ENCODE assay signal across 15 cellular contexts in the genomic region with DNA sequence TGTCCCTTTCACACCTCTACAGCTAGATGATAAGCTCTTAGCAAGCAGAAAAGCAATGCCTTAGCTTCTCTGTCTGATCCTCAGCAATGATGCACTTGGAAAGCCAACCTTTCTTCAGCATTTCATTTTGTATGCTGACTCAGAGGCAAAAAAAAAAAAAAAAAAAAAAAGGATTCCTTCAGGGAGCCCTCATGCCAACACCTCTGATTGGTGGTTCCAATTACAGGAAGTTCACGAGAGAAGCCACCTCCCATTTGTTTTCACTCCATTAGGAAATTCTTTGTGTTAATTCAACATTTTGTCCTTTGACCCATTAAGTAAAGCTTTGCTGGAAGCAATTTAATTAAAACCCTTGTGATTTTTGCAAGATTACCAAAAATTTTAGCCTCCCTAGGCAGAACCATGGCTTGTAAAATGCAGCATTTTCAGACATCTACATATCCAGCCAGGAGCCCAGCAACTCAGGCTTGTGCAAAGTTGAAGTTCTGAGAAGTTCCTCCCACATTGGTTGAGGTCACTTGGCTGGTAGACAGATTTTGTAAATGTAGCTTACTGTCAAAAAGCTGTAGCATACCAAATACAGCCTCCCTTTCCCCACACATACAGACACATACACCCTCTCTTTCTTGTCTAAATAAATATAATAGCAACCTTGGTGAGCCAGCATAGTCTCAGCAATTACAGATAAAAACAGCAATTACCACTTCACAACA. TPM values are rescaled to one million over a fixed set of nuclear protein-coding genes. Genes with fewer than 3 reads are reported as not detected.
DNase-seq lines count a peak whose midpoint lies in the region; ATAC-seq and TF ChIP-seq lines count a peak whose summit lies in the region.
"Had no signal": no experiment of that assay in that cellular context is flagged by ENCODE, and none has a peak within 500 bp of the region (broad histone marks: within the 10 kb centered on the region; RNA-seq: fewer than 3 reads in every experiment).

No MANE protein-coding gene starts in this region.

- no peaks in the 10 kb centered on the region for H3K27me3 ChIP-seq in ascending aorta

- CTCF ChIA-PET in activated CD8-positive, alpha-beta memory T cell treated with anti-CD3 and anti-CD28 coated beads, Interleukin-2, amount 10 ng/mL, durations not matched to agents 7 days and 5 days (lab: Charles Lee), result interaction anchor here (0.7 kb wide), 1 partner anchor 101 kb away, joined by 5 read pairs; no protein-coding TSS in a partner anchor

- H3K9me3 Mint-ChIP-seq in nephron, result no peaks in the 10 kb centered on the region
- H3K9me3 Mint-ChIP-seq in activated CD8-positive, alpha-beta memory T cell treated with anti-CD3 and anti-CD28 coated beads, Interleukin-2, amount 10 ng/mL, durations not matched to agents 7 days and 5 days (ENCODE audit: low read depth), result peaks cover 4% of the 10 kb centered on the region
- H3K9me3 Mint-ChIP-seq: nephron progenitor cell had no signal

- H3K36me3 Mint-ChIP-seq in nephron (ENCODE audit: low read depth), result no peaks in the 10 kb centered on the region
- no peaks in the 10 kb centered on the region for H3K36me3 Mint-ChIP-seq in activated CD8-positive, alpha-beta memory T cell treated with anti-CD3 and anti-CD28 coated beads, Interleukin-2, amount 10 ng/mL, durations not matched to agents 7 days and 5 days

- H3K27ac ChIP-seq in epithelial cell of prostate (no peak overlapping the region), ascending aorta (no peak overlapping the region)
- H3K27ac ChIP-seq: C4-2B had no signal

- H3K27ac Mint-ChIP-seq in nephron, result peak overlapping the region; percentile 61 to 96 (median 95)
- H3K27ac Mint-ChIP-seq in activated CD8-positive, alpha-beta memory T cell treated with anti-CD3 and anti-CD28 coated beads, Interleukin-2, amount 10 ng/mL, durations not matched to agents 7 days and 5 days, result no peak overlapping the region
- H3K27ac Mint-ChIP-seq: activated T-cell treated with anti-CD3 and anti-CD28 coated beads, Interleukin-2, amount 50 U/mL, for 72 hours; nephron progenitor cell had no signal

- peaks cover 15% of the 10 kb centered on the region for H3K27me3 Mint-ChIP-seq in nephron (ENCODE audit: low read depth)
- H3K27me3 Mint-ChIP-seq in activated CD8-positive, alpha-beta memory T cell treated with anti-CD3 and anti-CD28 coated beads, Interleukin-2, amount 10 ng/mL, durations not matched to agents 7 days and 5 days, result peaks cover 32% of the 10 kb centered on the region

- no peak for TF ChIP-seq CTCF in nephron (IDR thresholded peaks at IDR 0.05; ENCODE audit: unreplicated experiment in 3 of 3)
- TF ChIP-seq CTCF in ascending aorta (IDR thresholded peaks at IDR 0.05), result no peak

- no peak overlapping the region for H3K4me3 ChIP-seq in ascending aorta

- intact Hi-C loops in ascending aorta (cut with DNase I), result no loop called here

- no peaks in the 10 kb centered on the region for H3K36me3 ChIP-seq in ascending aorta

- peaks cover 32% of the 10 kb centered on the region for H3K4me1 Mint-ChIP-seq in nephron
- no peaks in the 10 kb centered on the region for H3K4me1 Mint-ChIP-seq in activated CD8-positive, alpha-beta memory T cell treated with anti-CD3 and anti-CD28 coated beads, Interleukin-2, amount 10 ng/mL, durations not matched to agents 7 days and 5 days

- ATAC-seq in activated CD8-positive, alpha-beta memory T cell treated with anti-CD3 and anti-CD28 coated beads, Interleukin-2, amount 10 ng/mL, durations not matched to agents 7 days and 5 days, result no peak
- ATAC-seq: activated T-cell treated with anti-CD3 and anti-CD28 coated beads, Interleukin-2, amount 50 U/mL, for 72 hours had no signal

- DNase-seq in AG20443 (ENCODE audit: low spot score) (peak; percentile 51), M059J (ENCODE audit: low read depth) (peak; percentile 57), epithelial cell of prostate (ENCODE audit: low read depth, low spot score) (peak; percentile 14), ascending aorta (ENCODE audit: low spot score in 2 of 2) (no peak), DMS 273 treated with DMSO at 0.1 percent for 48 hours (lab: John Stamatoyannopoulos, UW) (no peak)
- DNase-seq in activated CD8-positive, alpha-beta memory T cell treated with anti-CD3 and anti-CD28 coated beads, Interleukin-2, amount 10 ng/mL, durations not matched to agents 7 days and 5 days, result no peak
- no peak for DNase-seq in activated CD4-positive, alpha-beta T cell treated with anti-CD3 and anti-CD28 coated beads for 48 hours
- DNase-seq: activated CD4-positive, CD25-positive, alpha-beta regulatory T cell treated with anti-CD3 and anti-CD28 coated beads, Interleukin-2, amount 50 U/mL, for 72 hours; activated T-cell treated with anti-CD3 and anti-CD28 coated beads, Interleukin-2, amount 50 U/mL, for 72 hours; NCI-H1105 treated with DMSO at 0.1 percent for 48 hours; NCI-H82; nephron progenitor cell had no signal

- peak overlapping the region in 1 of 3 experiments; percentile 15 for H3K4me3 Mint-ChIP-seq in nephron
- H3K4me3 Mint-ChIP-seq in activated CD8-positive, alpha-beta memory T cell treated with anti-CD3 and anti-CD28 coated beads, Interleukin-2, amount 10 ng/mL, durations not matched to agents 7 days and 5 days, result no peak overlapping the region
- H3K4me3 Mint-ChIP-seq: activated T-cell treated with anti-CD3 and anti-CD28 coated beads, Interleukin-2, amount 50 U/mL, for 72 hours; nephron progenitor cell had no signal

- H3K9me3 ChIP-seq in ascending aorta, result no peaks in the 10 kb centered on the region

- peaks cover 0 to 3% of the 10 kb centered on the region in 2 donors for H3K4me1 ChIP-seq in ascending aorta

RNA-seq across cellular contexts. Expression of gene VTCN1, which starts 27.1 kb away (rescaled TPM):
- not detected in 2 replicates for total RNA-seq in M059J (2014; rRNA removed; shearing (Covaris generic))
- total RNA-seq in ascending aorta, result not detected
- total RNA-seq in activated CD8-positive, alpha-beta memory T cell treated with anti-CD3 and anti-CD28 coated beads, Interleukin-2, amount 10 ng/mL, durations not matched to agents 7 days and 5 days, result not detected
- total RNA-seq: activated T-cell treated with anti-CD3 and anti-CD28 coated beads, Interleukin-2, amount 50 U/mL, for 72 hours; cardiac septum had no signal

Comparison
In these comparisons a context has a peak if more than half of its experiments do, and no peak if none do; other contexts are left out.
1. DNase-seq: peak in AG20443 (single experiment), M059J (single experiment) and epithelial cell of prostate (single experiment); none in ascending aorta (0 of 2), DMS 273 treated with DMSO at 0.1 percent for 48 hours (single experiment), activated CD8-positive, alpha-beta memory T cell treated with anti-CD3 and anti-CD28 coated beads, Interleukin-2, amount 10 ng/mL, durations not matched to agents 7 days and 5 days (single experiment) and activated CD4-positive, alpha-beta T cell treated with anti-CD3 and anti-CD28 coated beads for 48 hours (single experiment).